ENCODE assay signal across 9 cellular contexts in genomic region chr1:84436907-84437667, GRCh38. TPM values are rescaled to one million over a fixed set of nuclear protein-coding genes. Genes with fewer than 3 reads are reported as not detected.
DNase-seq lines count a peak whose midpoint lies in the region; ATAC-seq, FAIRE-seq and TF ChIP-seq lines count a peak whose summit lies in the region.
"Had no signal": no experiment of that assay in that cellular context is flagged by ENCODE, and none has a peak within 500 bp of the region (broad histone marks: within the 10 kb centered on the region; RNA-seq: fewer than 3 reads in every experiment).

No MANE protein-coding gene starts in this region.

- H3K27ac ChIP-seq in SU-DHL-6 (ENCODE audit: low read depth, low read length), result no peak overlapping the region
- peak overlapping the region; percentile 60 for H3K27ac ChIP-seq in naive thymus-derived CD4-positive, alpha-beta T cell (ENCODE audit: low read depth, low read length)

- H3K4me1 ChIP-seq in naive thymus-derived CD4-positive, alpha-beta T cell (ENCODE audit: control insufficient read depth in 2 of 2, insufficient read depth in 2 of 2, low read length in 2 of 2), result peaks cover 23 to 41% of the 10 kb centered on the region in 2 donors

- H3K27me3 Mint-ChIP-seq in naive thymus-derived CD4-positive, alpha-beta T cell, result no peaks in the 10 kb centered on the region

- no peak for TF ChIP-seq POLR2A in GM12891 (IDR thresholded peaks at IDR 0.05; ENCODE audit: low read depth, low read length)

- DNase-seq in GM12891 (ENCODE audit: insufficient read length, low spot score), result no peak
- DNase-seq in naive thymus-derived CD4-positive, alpha-beta T cell, result peak in 4 of 9 donors; percentile 23 to 47 (median 40)
- no peak for DNase-seq in left lobe of liver (ENCODE audit: low spot score)
- DNase-seq in activated CD4-positive, CD25-positive, alpha-beta regulatory T cell (lab: John Stamatoyannopoulos, UW), result no peak
- no peak for DNase-seq in NCI-H187 (lab: John Stamatoyannopoulos, UW)

- CTCF ChIA-PET in naive thymus-derived CD4-positive, alpha-beta T cell (lab: Charles Lee), result interaction anchor here (0.6 to 12.0 kb wide), 18 partner anchors 19 to 498 kb away, joined by 3 to 167 read pairs (median 3); partner anchors contain the start of gene PRKACB

- no peak overlapping the region for H3K27ac Mint-ChIP-seq in naive thymus-derived CD4-positive, alpha-beta T cell

- no peaks in the 10 kb centered on the region for H3K27me3 ChIP-seq in SU-DHL-6 (ENCODE audit: low read length)
- H3K27me3 ChIP-seq in naive thymus-derived CD4-positive, alpha-beta T cell (ENCODE audit: control insufficient read depth in 2 of 2, insufficient read depth in 2 of 2, low read length in 2 of 2), result no peaks in the 10 kb centered on the region

- H3F3A ChIP-seq in SU-DHL-6 (ENCODE audit: insufficient read depth), result no peaks in the 10 kb centered on the region; the same call in 1 of the 2 replicates

- no peaks in the 10 kb centered on the region for H3K9me3 Mint-ChIP-seq in naive thymus-derived CD4-positive, alpha-beta T cell

- peak; percentile 79 for FAIRE-seq in GM12891 (lab: Jason Lieb, UNC)

- H4K20me1 ChIP-seq in SU-DHL-6 (ENCODE audit: low read depth, low read length), result no peaks in the 10 kb centered on the region

- peak; percentile 61 for ATAC-seq in HG02610 (IDR thresholded peaks at IDR 0.05; ENCODE audit: unreplicated experiment)
- peak; percentile 36 for ATAC-seq in naive thymus-derived CD4-positive, alpha-beta T cell
- no peak for ATAC-seq in left lobe of liver
- no peak for ATAC-seq in HG03045 (IDR thresholded peaks at IDR 0.05; ENCODE audit: unreplicated experiment)

- H3K4me2 ChIP-seq in SU-DHL-6 (ENCODE audit: low read depth, low read length, poor library complexity, severe bottlenecking), result peak overlapping the region; percentile 60

- H3K9ac ChIP-seq in SU-DHL-6 (ENCODE audit: low read length), result peak overlapping the region; percentile 32

- no peak overlapping the region for H3K4me3 Mint-ChIP-seq in naive thymus-derived CD4-positive, alpha-beta T cell

- H3K4me1 Mint-ChIP-seq in naive thymus-derived CD4-positive, alpha-beta T cell, result peaks cover 0 to 18% (median 11%) of the 10 kb centered on the region in 7 donors

- POLR2A ChIA-PET in naive thymus-derived CD4-positive, alpha-beta T cell (lab: Charles Lee), result interaction anchor here (0.8 to 7.7 kb wide), 14 partner anchors 7 to 294 kb away, joined by 3 to 105 read pairs (median 4); partner anchors contain the start of genes CTBS, GNG5, PRKACB and RPF1

- no peaks in the 10 kb centered on the region for H3K79me2 ChIP-seq in SU-DHL-6 (ENCODE audit: insufficient read depth, low read length)

- peak overlapping the region; percentile 87 for H2AFZ ChIP-seq in SU-DHL-6 (ENCODE audit: low read depth, low read length, severe bottlenecking)

- no peaks in the 10 kb centered on the region for H3K9me2 ChIP-seq in SU-DHL-6 (replicated peaks; ENCODE audit: insufficient read depth, low read length)

- no peaks in the 10 kb centered on the region for H3K9me3 ChIP-seq in SU-DHL-6 (ENCODE audit: insufficient read depth, low read length)
- H3K9me3 ChIP-seq in naive thymus-derived CD4-positive, alpha-beta T cell (ENCODE audit: control insufficient read depth in 2 of 3, low read length in 3 of 3), result no peaks in the 10 kb centered on the region

- no peak for TF ChIP-seq CTCF in SU-DHL-6 (IDR thresholded peaks at IDR 0.05; ENCODE audit: insufficient read depth, low read length, poor library complexity, severe bottlenecking)

- peak overlapping the region; percentile 29 for H3K4me3 ChIP-seq in SU-DHL-6 (ENCODE audit: insufficient read depth, low read length, poor library complexity, severe bottlenecking)
- H3K4me3 ChIP-seq in naive thymus-derived CD4-positive, alpha-beta T cell (ENCODE audit: low read length), result peak overlapping the region; percentile 37

- intact Hi-C loops in naive thymus-derived CD4-positive, alpha-beta T cell (cut with micrococcal nuclease), result loop anchor here (1.0 to 10.0 kb wide), 9 partner anchors 42 to 1958 kb away; partner anchors contain the start of genes C1orf52 (in 2 of the 2), ODF2L (in 1 of the 2), RPF1 (in 1 of the 2) and SYDE2 (in 1 of the 2)

- peaks cover 0 to 4% (median 0%) of the 10 kb centered on the region in 5 donors for H3K36me3 Mint-ChIP-seq in naive thymus-derived CD4-positive, alpha-beta T cell

- H3K36me3 ChIP-seq in SU-DHL-6 (ENCODE audit: low read length), result no peaks in the 10 kb centered on the region
- H3K36me3 ChIP-seq in naive thymus-derived CD4-positive, alpha-beta T cell (ENCODE audit: control insufficient read depth in 2 of 3, insufficient read depth in 3 of 3, low read length in 3 of 3), result no peaks in the 10 kb centered on the region

TF ChIP-seq in GM12891, 5 proteins besides CTCF, POLR2A, EP300 and RAD21:
- no peak for TF ChIP-seq PAX5 (IDR thresholded peaks at IDR 0.05; ENCODE audit: insufficient read depth, low read length, severe bottlenecking)
- 0 out of 2 replicates have a peak, but pooled peaks have one; percentile 11 for TF ChIP-seq SPI1 (IDR thresholded peaks at IDR 0.05; ENCODE audit: low read depth, low read length)

RNA-seq across cellular contexts. Expression of gene DNASE2B, which starts 38.8 kb away (rescaled TPM):
- not detected for polyA plus RNA-seq in GM12891 (2012; ENCODE audit: low read depth, missing spikeins)
- total RNA-seq in naive thymus-derived CD4-positive, alpha-beta T cell, result not detected
- not detected for polyA plus RNA-seq in naive thymus-derived CD4-positive, alpha-beta T cell
- not detected for total RNA-seq in left lobe of liver
- total RNA-seq: pulmonary artery endothelial cell had no signal

RNA-seq across cellular contexts. Expression of gene RPF1, which starts 42.0 kb away (rescaled TPM):
- polyA plus RNA-seq in GM12891 (2012; ENCODE audit: low read depth, missing spikeins), result 34.3 TPM
- total RNA-seq in naive thymus-derived CD4-positive, alpha-beta T cell, result 10 to 100 TPM; 35.5 to 52.3 (median 44.1) TPM
- 10 to 100 TPM; 60.2 to 62.7 TPM for polyA plus RNA-seq in naive thymus-derived CD4-positive, alpha-beta T cell
- total RNA-seq in left lobe of liver, result 8.6 TPM

Comparison
In these comparisons a context has a peak if more than half of its experiments do, and no peak if none do; other contexts are left out.
1. ATAC-seq: peak in HG02610 (single experiment) and naive thymus-derived CD4-positive, alpha-beta T cell (single experiment); none in left lobe of liver (single experiment) and HG03045 (single experiment).